Comparison of ENCODE assay signal across 14 cellular contexts in the genomic region with DNA sequence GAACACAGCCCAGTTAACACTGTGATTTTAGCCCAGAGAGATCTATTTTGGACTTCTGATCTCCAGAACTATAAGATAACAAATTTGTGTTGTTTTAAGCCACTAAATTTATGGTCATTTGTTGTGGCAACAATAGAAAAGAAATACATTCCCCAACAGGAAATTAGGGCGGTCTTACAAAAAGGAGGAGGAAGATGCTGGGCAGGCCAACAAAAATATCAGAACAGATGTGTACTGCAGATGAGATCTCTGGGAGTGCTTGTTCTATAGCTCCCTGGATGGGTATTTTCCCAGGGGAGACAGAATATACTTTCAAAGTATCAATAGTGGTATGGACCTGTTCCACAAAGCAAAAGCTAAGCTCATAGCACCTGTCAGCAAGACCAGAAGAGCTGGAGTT.
"Had no signal": no experiment of that assay in that cellular context is flagged by ENCODE, and none has a peak within 500 bp of the region (broad histone marks: within the 10 kb centered on the region; RNA-seq: fewer than 3 reads in every experiment).

No MANE protein-coding gene starts in this region.

- H3K27ac ChIP-seq: right atrium auricular region, SK-N-MC, transverse colon had no signal

- DNase-seq: activated B cell treated with CpG ODN at 0.5 μM for 24 hours; activated CD4-positive, alpha-beta T cell treated with anti-CD3 and anti-CD28 coated beads, Interleukin-2, amount 10 ng/mL, durations not matched to agents 24 days and 14 days; activated CD8-positive, alpha-beta memory T cell treated with anti-CD3 and anti-CD28 coated beads, Interleukin-2, amount 10 ng/mL, durations not matched to agents 7 days and 5 days; activated effector memory CD4-positive, alpha-beta T cell treated with anti-CD3 and anti-CD28 coated beads, Interleukin-2, amount 50 U/mL, for 16 hours; activated T-cell treated with anti-CD3 and anti-CD28 coated beads, Interleukin-2, amount 50 U/mL, for 24 hours; caudate nucleus; kidney glomerular epithelial cell; stimulated activated naive B cell treated with anti-CD40 and anti-IgM and Interleukin-4, amounts not matched to agents 10 μg/mL and 1 μg/mL and 100 μg/mL, for 72 hours; transverse colon had no signal

- H3K36me3 ChIP-seq: right atrium auricular region, transverse colon had no signal

- ATAC-seq: activated CD8-positive, alpha-beta memory T cell treated with anti-CD3 and anti-CD28 coated beads, Interleukin-2, amount 10 ng/mL, durations not matched to agents 7 days and 5 days; stimulated activated naive B cell treated with anti-CD40 and anti-IgM and Interleukin-4, amounts not matched to agents 10 μg/mL and 1 μg/mL and 100 μg/mL, for 72 hours had no signal

- H3K4me1 Mint-ChIP-seq: mesothelial cell of epicardium had no signal

- H3K36me3 Mint-ChIP-seq: stimulated activated naive B cell treated with anti-CD40 and anti-IgM and Interleukin-4, amounts not matched to agents 10 μg/mL and 1 μg/mL and 100 μg/mL, for 72 hours had no signal

- H3K27ac Mint-ChIP-seq: activated B cell treated with CpG ODN at 0.5 μM for 24 hours; activated CD4-positive, alpha-beta T cell treated with anti-CD3 and anti-CD28 coated beads, Interleukin-2, amount 10 ng/mL, durations not matched to agents 24 days and 14 days; activated T-cell treated with anti-CD3 and anti-CD28 coated beads, Interleukin-2, amount 50 U/mL, for 24 hours; mesothelial cell of epicardium; stimulated activated naive B cell treated with anti-CD40 and anti-IgM and Interleukin-4, amounts not matched to agents 10 μg/mL and 1 μg/mL and 100 μg/mL, for 72 hours had no signal

- H3K9me3 Mint-ChIP-seq: activated B cell treated with CpG ODN at 0.5 μM for 24 hours; activated T-cell treated with anti-CD3 and anti-CD28 coated beads, Interleukin-2, amount 50 U/mL, for 24 hours; mesothelial cell of epicardium; stimulated activated naive B cell treated with anti-CD40 and anti-IgM and Interleukin-4, amounts not matched to agents 10 μg/mL and 1 μg/mL and 100 μg/mL, for 72 hours had no signal

- H3K27me3 Mint-ChIP-seq: activated B cell treated with CpG ODN at 0.5 μM for 24 hours; activated CD4-positive, alpha-beta T cell treated with anti-CD3 and anti-CD28 coated beads, Interleukin-2, amount 10 ng/mL, durations not matched to agents 24 days and 14 days; activated CD8-positive, alpha-beta memory T cell treated with anti-CD3 and anti-CD28 coated beads, Interleukin-2, amount 10 ng/mL, durations not matched to agents 7 days and 5 days; activated T-cell treated with anti-CD3 and anti-CD28 coated beads, Interleukin-2, amount 50 U/mL, for 24 hours had no signal

- H3K4me3 Mint-ChIP-seq: activated B cell treated with CpG ODN at 0.5 μM for 24 hours; activated CD4-positive, alpha-beta T cell treated with anti-CD3 and anti-CD28 coated beads, Interleukin-2, amount 10 ng/mL, durations not matched to agents 24 days and 14 days; activated CD8-positive, alpha-beta memory T cell treated with anti-CD3 and anti-CD28 coated beads, Interleukin-2, amount 10 ng/mL, durations not matched to agents 7 days and 5 days; activated T-cell treated with anti-CD3 and anti-CD28 coated beads, Interleukin-2, amount 50 U/mL, for 24 hours; mesothelial cell of epicardium; stimulated activated naive B cell treated with anti-CD40 and anti-IgM and Interleukin-4, amounts not matched to agents 10 μg/mL and 1 μg/mL and 100 μg/mL, for 72 hours had no signal

- H3K4me1 ChIP-seq: transverse colon had no signal

- H3K4me3 ChIP-seq: coronary artery, right atrium auricular region, SK-N-MC, skin epidermis, transverse colon had no signal

- H3K9me3 ChIP-seq: right atrium auricular region, transverse colon had no signal

- H3K27me3 ChIP-seq: right atrium auricular region, transverse colon had no signal
